ENCODE assay signal across 12 cellular contexts in the genomic region with DNA sequence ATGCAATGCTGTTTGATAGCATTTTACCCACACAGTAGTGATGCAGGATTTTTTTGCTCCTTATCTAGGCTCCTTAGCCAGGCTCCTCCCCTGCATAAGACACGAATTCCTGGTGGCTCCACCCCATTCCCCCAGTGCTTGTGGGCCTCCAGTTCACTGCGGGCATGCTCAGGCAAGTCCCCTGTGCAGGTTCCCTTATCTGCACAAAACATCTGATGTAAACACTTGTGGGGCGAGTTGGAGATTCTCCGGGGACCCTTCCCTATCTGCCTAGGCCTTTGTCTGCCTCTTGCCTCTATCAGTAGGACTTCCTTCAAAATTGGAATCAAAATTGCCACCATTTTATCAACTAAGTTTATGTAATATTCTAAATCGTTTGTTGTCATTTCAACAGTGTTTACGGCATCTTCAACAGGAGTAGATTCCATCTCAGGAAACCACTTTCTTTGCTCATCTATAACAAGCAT. TPM values are rescaled to one million over a fixed set of nuclear protein-coding genes. Genes with fewer than 3 reads are reported as not detected.
DNase-seq lines count a peak whose midpoint lies in the region; ATAC-seq and TF ChIP-seq lines count a peak whose summit lies in the region.
"Had no signal": no experiment of that assay in that cellular context is flagged by ENCODE, and none has a peak within 500 bp of the region (broad histone marks: within the 10 kb centered on the region; RNA-seq: fewer than 3 reads in every experiment).

No MANE protein-coding gene starts in this region.

- no peak overlapping the region for H3K9ac ChIP-seq in mesenchymal stem cell (ENCODE audit: low read length)

- DNase-seq in NCI-H1417 (lab: John Stamatoyannopoulos, UW) (peak in 2 of 3 experiments; percentile 22 to 25), NCI-H1417 treated with DMSO at 0.1 percent for 48 hours (lab: John Stamatoyannopoulos, UW) (no peak), KBM-7 (peak; percentile 88), WERI-Rb-1 (peak; percentile 27), mesenchymal stem cell (peak; percentile 32), SHP77 (lab: John Stamatoyannopoulos, UW) (no peak), GM03348 (ENCODE audit: low spot score) (no peak)
- DNase-seq: gastrocnemius medialis, NCI-H1092 treated with DMSO at 0.1 percent for 48 hours, Right ventricle myocardium superior, sigmoid colon had no signal

- peak overlapping the region in 1 of 2 experiments; percentile 79 for H3K18ac ChIP-seq in mesenchymal stem cell (ENCODE audit: low read depth in 1 of 2, low read length in 2 of 2)

- H3K79me1 ChIP-seq in mesenchymal stem cell (replicated peaks; ENCODE audit: low read length, poor library complexity, severe bottlenecking) = no peaks in the 10 kb centered on the region

- WGBS in mesenchymal stem cell = 59% methylated on average over 6 of the region's 6 CpGs

- H3K4me3 ChIP-seq in WERI-Rb-1 (ENCODE audit: low read depth, low read length) (no peak overlapping the region), mesenchymal stem cell (ENCODE audit: insufficient read depth in 1 of 2, low read depth in 1 of 2, low read length in 2 of 2) (no peak overlapping the region)
- H3K4me3 ChIP-seq: gastrocnemius medialis, sigmoid colon had no signal

- H2AK5ac ChIP-seq in mesenchymal stem cell (ENCODE audit: low read length, severe bottlenecking) = no peak overlapping the region

- H3K27ac ChIP-seq in WERI-Rb-1 (peak overlapping the region; percentile 2; the same call in 1 of the 2 replicates), mesenchymal stem cell (ENCODE audit: low read length, poor library complexity, severe bottlenecking) (no peak overlapping the region)
- H3K27ac ChIP-seq: gastrocnemius medialis, sigmoid colon had no signal

- no peak overlapping the region for H2BK5ac ChIP-seq in mesenchymal stem cell (ENCODE audit: low read depth, low read length, poor library complexity, severe bottlenecking)

- H3K14ac ChIP-seq in mesenchymal stem cell (ENCODE audit: low read length in 2 of 2) = no peak overlapping the region

- H3K4me1 ChIP-seq in mesenchymal stem cell (ENCODE audit: control insufficient read depth, insufficient read depth, low read depth, low read length) = peaks cover 4% of the 10 kb centered on the region

- no peak for ATAC-seq in GM21576 (IDR thresholded peaks at IDR 0.05; ENCODE audit: unreplicated experiment)
- ATAC-seq: gastrocnemius medialis had no signal

- H2AFZ ChIP-seq in mesenchymal stem cell (ENCODE audit: low read depth, low read length) = no peak overlapping the region

- peak overlapping the region; percentile 19 for H2BK120ac ChIP-seq in mesenchymal stem cell (ENCODE audit: low read depth, low read length)

- no peak overlapping the region for H3K4ac ChIP-seq in mesenchymal stem cell (ENCODE audit: low read depth in 1 of 2, low read length in 2 of 2)

- in situ Hi-C loops in KBM-7 (cut with MboI; ENCODE audit: low pct_unique_long_range_greater_than_20kb, low sequenced_read_pairs) = no loop called here

- TF ChIP-seq CTCF in WERI-Rb-1 (IDR thresholded peaks at IDR 0.05; ENCODE audit: low read depth, low read length) = no peak

- H2BK15ac ChIP-seq in mesenchymal stem cell (ENCODE audit: low read depth, poor library complexity, severe bottlenecking) = no peak overlapping the region

- H3K27me3 ChIP-seq in WERI-Rb-1 (ENCODE audit: insufficient read depth, low read depth, severe bottlenecking) (no peaks in the 10 kb centered on the region), mesenchymal stem cell (ENCODE audit: control insufficient read depth in 1 of 2, insufficient read depth in 1 of 2, low read length in 2 of 2) (no peaks in the 10 kb centered on the region)
- H3K27me3 ChIP-seq: gastrocnemius medialis, sigmoid colon had no signal

- H3K9me3 ChIP-seq in WERI-Rb-1 (ENCODE audit: severe bottlenecking) (no peaks in the 10 kb centered on the region), mesenchymal stem cell (ENCODE audit: control insufficient read depth, low read length) (no peaks in the 10 kb centered on the region)
- H3K9me3 ChIP-seq: gastrocnemius medialis, sigmoid colon had no signal

- H4K8ac ChIP-seq in mesenchymal stem cell (ENCODE audit: low read length) = peak overlapping the region; percentile 77

- no peaks in the 10 kb centered on the region for H3K36me3 ChIP-seq in WERI-Rb-1
- H3K36me3 ChIP-seq in mesenchymal stem cell (ENCODE audit: control insufficient read depth in 1 of 2, insufficient read depth in 2 of 2, low read depth in 1 of 2, low read length in 2 of 2) = no peaks in the 10 kb centered on the region
- H3K36me3 ChIP-seq: gastrocnemius medialis, sigmoid colon had no signal

- H3K23ac ChIP-seq in mesenchymal stem cell (ENCODE audit: low read length in 2 of 2) = no peak overlapping the region

- H4K91ac ChIP-seq in mesenchymal stem cell (ENCODE audit: low read length) = peak overlapping the region; percentile 27

- no peak overlapping the region for H2BK12ac ChIP-seq in mesenchymal stem cell (ENCODE audit: low read length in 2 of 2)

- no peak overlapping the region for H3K4me2 ChIP-seq in mesenchymal stem cell (ENCODE audit: low read length, poor library complexity, severe bottlenecking)

RNA-seq across cellular contexts. Expression of a gene that starts 5.4 kb away (rescaled TPM):
- polyA plus RNA-seq in mesenchymal stem cell (2013, experiment 1 of 2) = 21.9 TPM
- 21.5 TPM for polyA plus RNA-seq in mesenchymal stem cell (2013, experiment 2 of 2)

Comparison
In these comparisons a context has a peak if more than half of its experiments do, and no peak if none do; other contexts are left out.
1. DNase-seq: peak in NCI-H1417 (2 of 3), KBM-7 (single experiment), WERI-Rb-1 (single experiment) and mesenchymal stem cell (single experiment); none in NCI-H1417 treated with DMSO at 0.1 percent for 48 hours (single experiment), SHP77 (0 of 2) and GM03348 (single experiment).